ENCODE assay signal across 31 cellular contexts in genomic region chr7:37806152-37806551, GRCh38.
"Had no signal": no experiment of that assay in that cellular context is flagged by ENCODE, and none has a peak within 500 bp of the region (broad histone marks: within the 10 kb centered on the region; RNA-seq: fewer than 3 reads in every experiment).

No MANE protein-coding gene starts in this region.

- FAIRE-seq: RCC 7860 had no signal

- H3K4me2 ChIP-seq: PC-9 had no signal

- DNase-seq: Karpas-422, MG63, NCI-H1092, NCI-H1105, NCI-H1417 treated with DMSO at 0.1 percent for 48 hours, NCI-H1436 treated with DMSO at 0.1 percent for 48 hours, NCI-H187, NCI-H1930, NCI-H2029 treated with DMSO at 0.1 percent for 48 hours, NCI-H2081 treated with DMSO at 0.1 percent for 48 hours, NCI-H2107, NCI-H2171, NCI-H226, NCI-H446 treated with DMSO at 0.1 percent for 48 hours, NCI-H510A, NCI-H524, NCI-H526, NCI-H69, NCI-H748 treated with DMSO at 0.1 percent for 48 hours, NCI-H82, PC-9, SHP77, SIG-M5, SJCRH30, T-cell had no signal

- H2AFZ ChIP-seq: PC-9 had no signal

- H3K36me3 ChIP-seq: MG63, SJCRH30 had no signal

- H3K9me3 ChIP-seq: MG63, SJCRH30 had no signal

- H3K4me1 Mint-ChIP-seq: T-cell had no signal

- H3K4me3 ChIP-seq: MG63, PC-9, SJCRH30, SK-N-MC had no signal

- H3K36me3 Mint-ChIP-seq: T-cell had no signal

- H3K4me3 Mint-ChIP-seq: T-cell had no signal

- H3K27me3 ChIP-seq: MG63, SJCRH30 had no signal

- H3K27ac Mint-ChIP-seq: T-cell had no signal

- H3K27ac ChIP-seq: PC-9, RWPE1, SJCRH30, SK-N-MC had no signal

- H3K4me1 ChIP-seq: SJCRH30 had no signal

- ATAC-seq: Panc1, Right ventricle myocardium inferior, SK-N-SH treated with all-trans-retinoic acid at 6 μM for 48 hours, T-cell had no signal
